ENCODE assay signal across 15 cellular contexts in genomic region chr15:35082371-35083348, GRCh38. TPM values are rescaled to one million over a fixed set of nuclear protein-coding genes. Genes with fewer than 3 reads are reported as not detected.
"Had no signal": no experiment of that assay in that cellular context is flagged by ENCODE, and none has a peak within 500 bp of the region (broad histone marks: within the 10 kb centered on the region; RNA-seq: fewer than 3 reads in every experiment).

No MANE protein-coding gene starts in this region.

RNA-seq across cellular contexts. Expression of gene NANOGP8, which starts 2.4 kb away (rescaled TPM):
- total RNA-seq: activated CD4-positive, alpha-beta memory T cell treated with anti-CD3 and anti-CD28 coated beads for 36 hours; activated CD4-positive, alpha-beta T cell treated with anti-CD3 and anti-CD28 coated beads, Interleukin-2, amount 10 ng/mL, durations not matched to agents 24 days and 14 days; activated CD8-positive, alpha-beta memory T cell treated with anti-CD3 and anti-CD28 coated beads for 36 hours; activated CD8-positive, alpha-beta T cell treated with anti-CD3 and anti-CD28 coated beads for 36 hours; activated naive CD4-positive, alpha-beta T cell treated with anti-CD3 and anti-CD28 coated beads for 36 hours; activated naive CD4-positive, alpha-beta T cell treated with anti-CD3 and anti-CD28 coated beads, Interleukin-2, amount 50 U/mL, for 72 hours; activated naive CD8-positive, alpha-beta T cell treated with anti-CD3 and anti-CD28 coated beads for 36 hours; activated T-cell treated with anti-CD3 and anti-CD28 coated beads, Interleukin-2, amount 50 U/mL, for 4 hours; activated T-cell treated with anti-CD3 and anti-CD28 coated beads, Interleukin-2, amount 50 U/mL, for 72 hours; activated T-helper 1 cell treated with anti-CD3 and anti-CD28 coated beads, Interleukin-12 subunit alpha, Interleukin-12 subunit beta, Interleukin-2, Interleukin-4 antibody, amounts not matched to agents 30 ng/mL and 10 ng/mL and 1 ng/mL, durations not matched to agents 14 hours and 24 hours and 36 hours; activated T-helper 17 cell treated with anti-CD3 and anti-CD28 coated beads, Interleukin-2, amount 50 U/mL, for 72 hours; astrocyte; cardiac septum had no signal
- polyA plus RNA-seq: adrenal gland, aorta had no signal
